ENCODE assay signal across 8 cellular contexts in genomic region chr7:87933605-87933952, GRCh38. TPM values are rescaled to one million over a fixed set of nuclear protein-coding genes. Genes with fewer than 3 reads are reported as not detected.
DNase-seq lines count a peak whose midpoint lies in the region; ATAC-seq and TF ChIP-seq lines count a peak whose summit lies in the region.

No MANE protein-coding gene starts in this region.

- H3K27ac Mint-ChIP-seq in Caco-2 (ENCODE audit: unreplicated experiment) = peak overlapping the region; percentile 52
- H3K27ac Mint-ChIP-seq in WTC11 = peak overlapping the region; percentile 42
- H3K27ac Mint-ChIP-seq in immature natural killer cell = peak overlapping the region in 4 of 6 donors; percentile 54 to 77 (median 65)
- no peak overlapping the region for H3K27ac Mint-ChIP-seq in type B pancreatic cell

- peak overlapping the region; percentile 76 for H3K9ac ChIP-seq in HCT116 (ENCODE audit: low read length)

- no peaks in the 10 kb centered on the region; the same call in 1 of the 2 replicates for H3K79me2 ChIP-seq in HCT116 (ENCODE audit: insufficient read depth, low read length)

- peaks cover 6% of the 10 kb centered on the region for H3K4me1 Mint-ChIP-seq in Caco-2 (ENCODE audit: low read depth, unreplicated experiment)
- H3K4me1 Mint-ChIP-seq in WTC11 = peaks cover 10% of the 10 kb centered on the region
- H3K4me1 Mint-ChIP-seq in immature natural killer cell = peaks cover 15 to 20% of the 10 kb centered on the region in 2 donors
- no peaks in the 10 kb centered on the region for H3K4me1 Mint-ChIP-seq in type B pancreatic cell (ENCODE audit: unreplicated experiment)

- H3K36me3 ChIP-seq in Caco-2 (ENCODE audit: control insufficient read depth, insufficient read depth, low read length) (no peaks in the 10 kb centered on the region), HCT116 (ENCODE audit: control insufficient read depth in 1 of 2, insufficient read depth in 2 of 2, low read length in 2 of 2) (no peaks in the 10 kb centered on the region)

- ATAC-seq in HCT116 = no peak
- ATAC-seq in WTC11 = no peak
- no peak for ATAC-seq in GM21367 (IDR thresholded peaks at IDR 0.05; ENCODE audit: unreplicated experiment)

- CTCF ChIA-PET in Caco-2 (lab: Charles Lee) (interaction anchor here (1.3 kb wide), 1 partner anchor 23 kb away, joined by 3 read pairs; no protein-coding TSS in a partner anchor), HCT116 (lab: Charles Lee) (interaction anchor here (1.0 to 1.2 kb wide), 2 partner anchors 428 to 785 kb away, joined by 3 to 4 read pairs; no protein-coding TSS in a partner anchor), WTC11 (lab: Charles Lee) (interaction anchor here (0.6 to 2.0 kb wide), 5 partner anchors 12 to 178 kb away, joined by 3 to 15 read pairs (median 3); no protein-coding TSS in a partner anchor)

- no TSS peak for BruUV-seq in Caco-2 (replicated peaks; lab: Mats Ljungman, UMichigan)
- BruUV-seq in HCT116 (replicated peaks; lab: Mats Ljungman, UMichigan) = no TSS peak

- TF ChIP-seq CTCF in Caco-2 (IDR thresholded peaks at IDR 0.05; ENCODE audit: insufficient read depth in 1 of 2, low read depth in 1 of 2, low read length in 1 of 2, severe bottlenecking in 1 of 2, unreplicated experiment in 1 of 2) (no peak), HCT116 (IDR thresholded peaks at IDR 0.05 in 2 of 3, conservative IDR thresholded peaks at IDR 0.05 in 1 of 3; ENCODE audit: borderline replicate concordance in 1 of 3, insufficient read depth in 1 of 3, low read depth in 2 of 3, low read length in 2 of 3) (no peak), WTC11 (IDR thresholded peaks at IDR 0.05) (no peak), type B pancreatic cell (conservative IDR thresholded peaks at IDR 0.05) (no peak)

- TF ChIP-seq POLR2A in HCT116 (IDR thresholded peaks at IDR 0.05; ENCODE audit: borderline replicate concordance, extremely low read depth, insufficient read depth, insufficient read length) = no peak

- POLR2A ChIA-PET in Caco-2 (lab: Charles Lee) = interaction anchor here (0.9 kb wide), 1 partner anchor 34 kb away, joined by 3 read pairs; no protein-coding TSS in a partner anchor
- POLR2A ChIA-PET in HCT116 (lab: Charles Lee) = interaction anchor here (0.8 to 1.8 kb wide), 3 partner anchors 8 to 13 kb away, joined by 3 to 7 read pairs (median 4); no protein-coding TSS in a partner anchor
- POLR2A ChIA-PET in WTC11 (lab: Charles Lee) = interaction anchor here (0.5 to 2.0 kb wide), 5 partner anchors 13 to 782 kb away, joined by 3 to 10 read pairs (median 3); partner anchors contain the start of genes DBF4 and SLC25A40

- H3K4me1 ChIP-seq in Caco-2 = peaks cover 7% of the 10 kb centered on the region
- peaks cover 3 to 12% of the 10 kb centered on the region in 2 experiments; a peak in 3 of 4 replicates for H3K4me1 ChIP-seq in HCT116 (ENCODE audit: control insufficient read depth in 1 of 2, insufficient read depth in 2 of 2, low read length in 2 of 2)

- RAD21 ChIA-PET in HCT116 (lab: Charles Lee; ENCODE audit: low non-redundant PET in 1 of 2, low total read pairs in 2 of 2, uncharacterized antibody in 2 of 2, unreplicated experiment in 2 of 2) = no interaction called here

- no peaks in the 10 kb centered on the region for H3K9me3 Mint-ChIP-seq in Caco-2 (ENCODE audit: unreplicated experiment)
- H3K9me3 Mint-ChIP-seq in WTC11 = no peaks in the 10 kb centered on the region
- H3K9me3 Mint-ChIP-seq in immature natural killer cell = no peaks in the 10 kb centered on the region
- H3K9me3 Mint-ChIP-seq in type B pancreatic cell = no peaks in the 10 kb centered on the region

- H3K4me3 Mint-ChIP-seq in Caco-2 (ENCODE audit: unreplicated experiment) (peak overlapping the region; percentile 91), WTC11 (peak overlapping the region; percentile 91), immature natural killer cell (peak overlapping the region; percentile 89 to 92 (median 90)), type B pancreatic cell (peak overlapping the region; percentile 92)

- no peak for DNase-seq in Caco-2
- no peak for DNase-seq in HCT116 (ENCODE audit: low read depth, low spot score)
- no peak for DNase-seq in WTC11 (ENCODE audit: low spot score)
- DNase-seq in immature natural killer cell = no peak
- DNase-seq in type B pancreatic cell (ENCODE audit: extremely low spot score, unreplicated experiment) = no peak
- no peak for DNase-seq in superior temporal gyrus (ENCODE audit: extremely low spot score)
- no peak for DNase-seq in Ammon's horn (ENCODE audit: low spot score)

- no peaks in the 10 kb centered on the region for H3K9me3 ChIP-seq in Caco-2
- H3K9me3 ChIP-seq in HCT116 (ENCODE audit: control insufficient read depth in 1 of 2, insufficient read depth in 1 of 2, low read depth in 1 of 2, low read length in 2 of 2) = no peaks in the 10 kb centered on the region

- peak overlapping the region; percentile 100 for H2AFZ ChIP-seq in HCT116 (ENCODE audit: low read depth, low read length, poor library complexity, severe bottlenecking)

- H3K27me3 ChIP-seq in Caco-2 (replicated peaks; ENCODE audit: control insufficient read depth, insufficient read depth, low read length) = no peaks in the 10 kb centered on the region
- H3K27me3 ChIP-seq in HCT116 (ENCODE audit: insufficient read depth, low read length) = no peaks in the 10 kb centered on the region

- H3K27ac ChIP-seq in HCT116 (ENCODE audit: low read depth, low read length) = no peak overlapping the region

- H3K9me2 ChIP-seq in HCT116 (ENCODE audit: insufficient read depth) = no peaks in the 10 kb centered on the region

- intact Hi-C loops in Caco-2 (cut with micrococcal nuclease; ENCODE audit: unreplicated experiment) (no loop called here), HCT116 (cut with micrococcal nuclease) (no loop called here)

- TF ChIP-seq RAD21 in HCT116 (IDR thresholded peaks at IDR 0.05; ENCODE audit: low read depth) = no peak

- no peaks in the 10 kb centered on the region for H4K20me1 ChIP-seq in HCT116 (ENCODE audit: insufficient read depth)

- H3K27me3 Mint-ChIP-seq in Caco-2 (ENCODE audit: insufficient read depth, unreplicated experiment) (peaks cover 8% of the 10 kb centered on the region), WTC11 (ENCODE audit: low read depth) (peaks cover 16% of the 10 kb centered on the region), immature natural killer cell (ENCODE audit: low read depth in 3 of 3) (peaks cover 0 to 8% (median 0%) of the 10 kb centered on the region in 3 donors), type B pancreatic cell (peaks cover 42% of the 10 kb centered on the region)

- H3K4me3 ChIP-seq in Caco-2 (ENCODE audit: low read depth, low read length) = peak overlapping the region; percentile 81
- H3K4me3 ChIP-seq in HCT116 (replicated peaks in 1 of 2; ENCODE audit: low read depth in 1 of 2, low read length in 2 of 2) = peak overlapping the region; percentile 79 to 81

- H3K4me2 ChIP-seq in HCT116 (ENCODE audit: low read length) = peak overlapping the region; percentile 90

- H3K36me3 Mint-ChIP-seq in Caco-2 (ENCODE audit: insufficient read depth, unreplicated experiment) (no peaks in the 10 kb centered on the region), WTC11 (peaks cover 7% of the 10 kb centered on the region; the same call in 1 of the 2 replicates), immature natural killer cell (peaks cover 0 to 10% (median 4%) of the 10 kb centered on the region in 3 donors), type B pancreatic cell (peaks cover 5% of the 10 kb centered on the region)

TF ChIP-seq in HCT116, 20 proteins besides CTCF, POLR2A, EP300 and RAD21 (continues in another document):
- TF ChIP-seq SP1 (IDR thresholded peaks at IDR 0.05; ENCODE audit: low read depth) (no peak), TCF7L2 (IDR thresholded peaks at IDR 0.05; ENCODE audit: borderline replicate concordance, extremely low read depth, insufficient read depth, insufficient read length) (no peak), ZFX (IDR thresholded peaks at IDR 0.05) (no peak), ZNF274 (IDR thresholded peaks at IDR 0.05; ENCODE audit: low read depth, low read length) (no peak), ELF1 (IDR thresholded peaks at IDR 0.05; ENCODE audit: borderline replicate concordance, low read depth) (no peak)

TF ChIP-seq in WTC11, 78 proteins besides CTCF, POLR2A, EP300 and RAD21 (continues in another document):
- TF ChIP-seq SMAD3 (CRISPR knock-in tag; IDR thresholded peaks at IDR 0.05; ENCODE audit: borderline replicate concordance) (no peak), ZNF219 (CRISPR knock-in tag; IDR thresholded peaks at IDR 0.05; ENCODE audit: borderline replicate concordance) (no peak), USF2 (CRISPR knock-in tag; IDR thresholded peaks at IDR 0.05) (no peak)

RNA-seq across cellular contexts. Expression of gene ADAM22, which starts 0.5 kb away (rescaled TPM):
- total RNA-seq in Caco-2 (2022) = 10.1 and 15.7 TPM in 2 replicates
- 10.0 TPM for total RNA-seq in HCT116 (2021; ENCODE audit: unreplicated experiment)
- 2.8 and 4.5 TPM in 2 replicates for polyA plus RNA-seq in HCT116 (2012)
- 12.4 to 14.5 TPM (median 14.5 TPM) in 3 replicates for total RNA-seq in WTC11 (2021)
- 1 to 10 TPM in 2 of 3 donors, not detected in 1; 1.3 to 1.7 TPM for polyA plus RNA-seq in immature natural killer cell
- 2.9 and 8.1 TPM in 2 replicates for total RNA-seq in type B pancreatic cell (ENCODE audit: low replicate concordance)

RNA-seq across cellular contexts. Expression of gene DBF4, which starts 57.3 kb away (rescaled TPM):
- total RNA-seq in Caco-2 (2022) = 55.0 and 62.8 TPM in 2 replicates
- total RNA-seq in HCT116 (2021; ENCODE audit: unreplicated experiment) = 62.2 TPM
- 11.4 and 17.8 TPM in 2 replicates for polyA plus RNA-seq in HCT116 (2012)
- total RNA-seq in WTC11 (2021) = 52.1 to 55.4 TPM (median 54.2 TPM) in 3 replicates
- polyA plus RNA-seq in immature natural killer cell = 10 to 100 TPM; 15.9 to 37.3 (median 23.4) TPM
- 15.2 and 37.8 TPM in 2 replicates for total RNA-seq in type B pancreatic cell (ENCODE audit: low replicate concordance)

RNA-seq across cellular contexts. Expression of gene SLC25A40, which starts 57.4 kb away (rescaled TPM):
- total RNA-seq in Caco-2 (2022) (21.1 and 21.8 TPM in 2 replicates), HCT116 (2021; ENCODE audit: unreplicated experiment) (32.4 TPM), WTC11 (2021) (18.1 to 21.9 TPM (median 21.5 TPM) in 3 replicates), type B pancreatic cell (ENCODE audit: low replicate concordance) (12.9 and 21.9 TPM in 2 replicates)
- polyA plus RNA-seq in HCT116 (2012) = 6.2 and 8.3 TPM in 2 replicates
- polyA plus RNA-seq in immature natural killer cell = 10 to 100 TPM in 2 of 3 donors, 1 to 10 TPM in 1; 9.5 to 21.0 (median 10.4) TPM
